19 cellular contexts compared by ENCODE assay signal in genomic region chr4:163613375-163613774, GRCh38.
DNase-seq lines count a peak whose midpoint lies in the region; ATAC-seq, FAIRE-seq and TF ChIP-seq lines count a peak whose summit lies in the region.
"Had no signal": no experiment of that assay in that cellular context is flagged by ENCODE, and none has a peak within 500 bp of the region (broad histone marks: within the 10 kb centered on the region; RNA-seq: fewer than 3 reads in every experiment).

No MANE protein-coding gene starts in this region.

- H3K9me3 Mint-ChIP-seq in naive thymus-derived CD4-positive, alpha-beta T cell: peaks cover 0 to 5% (median 2%) of the 10 kb centered on the region in 11 donors
- H3K9me3 Mint-ChIP-seq: activated CD8-positive, alpha-beta T cell treated with anti-CD3 and anti-CD28 coated beads for 36 hours had no signal

- H3K79me2 ChIP-seq in GM12878 (ENCODE audit: control insufficient read depth, insufficient read depth, low read length): no peaks in the 10 kb centered on the region

- peaks cover 0 to 16% (median 11%) of the 10 kb centered on the region in 7 donors for H3K4me1 Mint-ChIP-seq in naive thymus-derived CD4-positive, alpha-beta T cell

- H3K27ac Mint-ChIP-seq in naive thymus-derived CD4-positive, alpha-beta T cell: no peak overlapping the region
- H3K27ac Mint-ChIP-seq: activated CD8-positive, alpha-beta T cell treated with anti-CD3 and anti-CD28 coated beads for 36 hours; activated T-helper 17 cell treated with anti-CD3 and anti-CD28 coated beads, Interleukin-2, amount 50 U/mL, for 72 hours had no signal

- RAD21 ChIA-PET in GM12878 (lab: Charles Lee; ENCODE audit: unreplicated experiment): interaction anchor here (0.9 to 3.7 kb wide), 2 partner anchors 50 to 132 kb away, joined by 4 to 26 read pairs; no protein-coding TSS in a partner anchor

- intact Hi-C loops in GM12878 (cut with micrococcal nuclease; ENCODE audit: unreplicated experiment): no loop called here
- intact Hi-C loops in naive thymus-derived CD4-positive, alpha-beta T cell (cut with micrococcal nuclease): no loop called here

- CTCF ChIA-PET in GM12878 (lab: Yijun Ruan, JAX): interaction anchor here (1.0 to 1.6 kb wide), 4 partner anchors 11 to 61 kb away, joined by 3 read pairs; no protein-coding TSS in a partner anchor
- CTCF ChIA-PET in naive thymus-derived CD4-positive, alpha-beta T cell (lab: Charles Lee): no interaction called here

- H3K9me3 ChIP-seq in BLaER1 treated with 17β-estradiol and CSF1 and Interleukin-3, amounts not matched to agents 10 nM and 100 nM (replicated peaks in 1 of 11): no peaks in the 10 kb centered on the region; a peak in 1 of 22 replicates
- H3K9me3 ChIP-seq in GM12878 (replicated peaks; ENCODE audit: control insufficient read depth, insufficient read depth, low read length): no peaks in the 10 kb centered on the region; the same call in 2 of the 3 replicates
- H3K9me3 ChIP-seq in naive thymus-derived CD4-positive, alpha-beta T cell (ENCODE audit: control insufficient read depth in 2 of 3, low read length in 3 of 3): no peaks in the 10 kb centered on the region
- H3K9me3 ChIP-seq: adrenal gland, neutrophil, vagina had no signal

- H3K27me3 ChIP-seq in BLaER1 treated with 17β-estradiol and CSF1 and Interleukin-3, amounts not matched to agents 10 nM and 100 nM: no peaks in the 10 kb centered on the region
- no peaks in the 10 kb centered on the region for H3K27me3 ChIP-seq in GM12878 (replicated peaks in 1 of 2; ENCODE audit: control insufficient read depth in 2 of 2, insufficient read depth in 2 of 2, low read length in 1 of 2)
- H3K27me3 ChIP-seq in naive thymus-derived CD4-positive, alpha-beta T cell (ENCODE audit: control insufficient read depth in 2 of 2, insufficient read depth in 2 of 2, low read length in 2 of 2): no peaks in the 10 kb centered on the region
- H3K27me3 ChIP-seq: adrenal gland, neutrophil, vagina had no signal

- in situ Hi-C loops in GM12878 (cut with MboI): no loop called here

- H3K27ac ChIP-seq in BLaER1 treated with 17β-estradiol and CSF1 and Interleukin-3, amounts not matched to agents 10 nM and 100 nM: peak overlapping the region in 6 of 11 experiments; percentile 55 to 97 (median 93); a peak in 13 of 22 replicates
- no peak overlapping the region for H3K27ac ChIP-seq in GM12878 (ENCODE audit: control insufficient read depth, insufficient read depth)
- H3K27ac ChIP-seq in naive thymus-derived CD4-positive, alpha-beta T cell (ENCODE audit: low read depth, low read length): no peak overlapping the region
- H3K27ac ChIP-seq: neutrophil, vagina had no signal

- H3K27me3 Mint-ChIP-seq in naive thymus-derived CD4-positive, alpha-beta T cell: peaks cover 0 to 22% (median 0%) of the 10 kb centered on the region in 5 donors

- H3K36me3 ChIP-seq in BLaER1 treated with 17β-estradiol and CSF1 and Interleukin-3, amounts not matched to agents 10 nM and 100 nM: peaks cover 0 to 3% (median 0%) of the 10 kb centered on the region in 11 experiments; a peak in 2 of 22 replicates
- no peaks in the 10 kb centered on the region for H3K36me3 ChIP-seq in GM12878 (ENCODE audit: control insufficient read depth in 2 of 2, insufficient read depth in 2 of 2, low read length in 1 of 2)
- H3K36me3 ChIP-seq in naive thymus-derived CD4-positive, alpha-beta T cell (ENCODE audit: control insufficient read depth in 2 of 3, insufficient read depth in 3 of 3, low read length in 3 of 3): no peaks in the 10 kb centered on the region
- H3K36me3 ChIP-seq: adrenal gland, neutrophil, vagina had no signal

- ATAC-seq in GM12878 (no peak), HG02763 (IDR thresholded peaks at IDR 0.05; ENCODE audit: unreplicated experiment) (no peak), left lobe of liver (no peak)
- peak; percentile 31 for ATAC-seq in naive thymus-derived CD4-positive, alpha-beta T cell
- ATAC-seq: activated CD8-positive, alpha-beta T cell treated with anti-CD3 and anti-CD28 coated beads for 36 hours; activated T-helper 17 cell treated with anti-CD3 and anti-CD28 coated beads, Interleukin-2, amount 50 U/mL, for 72 hours; HCT116 had no signal

- TF ChIP-seq EP300 in GM12878 (IDR thresholded peaks at IDR 0.05; ENCODE audit: borderline replicate concordance in 1 of 2, control insufficient read depth in 1 of 2, low read depth in 2 of 2, low read length in 2 of 2): no peak

- SMC1A ChIA-PET in GM12878 (lab: Charles Lee; ENCODE audit: uncharacterized antibody, unreplicated experiment): interaction anchor here (0.6 to 6.5 kb wide), 6 partner anchors 11 to 50 kb away, joined by 3 to 52 read pairs (median 10); no protein-coding TSS in a partner anchor

- H3K4me1 ChIP-seq in BLaER1 treated with 17β-estradiol and CSF1 and Interleukin-3, amounts not matched to agents 10 nM and 100 nM: peaks cover 0 to 65% (median 23%) of the 10 kb centered on the region in 10 experiments; a peak in 14 of 20 replicates
- peaks cover 16% of the 10 kb centered on the region for H3K4me1 ChIP-seq in GM12878 (ENCODE audit: control insufficient read depth, insufficient read depth, low read length)
- H3K4me1 ChIP-seq in naive thymus-derived CD4-positive, alpha-beta T cell (ENCODE audit: control insufficient read depth in 2 of 2, insufficient read depth in 2 of 2, low read length in 2 of 2): no peaks in the 10 kb centered on the region
- H3K4me1 ChIP-seq: adrenal gland, vagina had no signal

- POLR2A ChIA-PET in GM12878 (lab: Charles Lee): interaction anchor here (1.1 kb wide), 1 partner anchor 9 kb away, joined by 3 read pairs; no protein-coding TSS in a partner anchor
- POLR2A ChIA-PET in naive thymus-derived CD4-positive, alpha-beta T cell (lab: Charles Lee): no interaction called here

- TF ChIP-seq POLR2A in GM12878 (IDR thresholded peaks at IDR 0.05; ENCODE audit: low read depth, low read length): no peak

- WGBS in GM12878 (ENCODE audit: insufficient coverage, insufficient replicate concordance, low lambda C conversion rate, missing lambda C conversion rate): 40% methylated on average over 3 of the region's 3 CpGs

- H3K9ac ChIP-seq in BLaER1 treated with 17β-estradiol and CSF1 and Interleukin-3, amounts not matched to agents 10 nM and 100 nM: peak overlapping the region in 6 of 11 experiments; percentile 30 to 92 (median 83); a peak in 9 of 22 replicates
- no peak overlapping the region for H3K9ac ChIP-seq in GM12878 (ENCODE audit: control insufficient read depth, insufficient read depth, low read length)

- no peak overlapping the region for H3K4me3 Mint-ChIP-seq in naive thymus-derived CD4-positive, alpha-beta T cell
- H3K4me3 Mint-ChIP-seq: activated CD8-positive, alpha-beta T cell treated with anti-CD3 and anti-CD28 coated beads for 36 hours; activated T-helper 17 cell treated with anti-CD3 and anti-CD28 coated beads, Interleukin-2, amount 50 U/mL, for 72 hours had no signal

- no peak overlapping the region for H2AFZ ChIP-seq in GM12878 (ENCODE audit: control insufficient read depth, low read depth, low read length)

- no peaks in the 10 kb centered on the region; a peak in 1 of 22 replicates for H4K20me1 ChIP-seq in BLaER1 treated with 17β-estradiol and CSF1 and Interleukin-3, amounts not matched to agents 10 nM and 100 nM
- no peaks in the 10 kb centered on the region for H4K20me1 ChIP-seq in GM12878 (ENCODE audit: control insufficient read depth, insufficient read depth)

- peak overlapping the region in 6 of 11 experiments; percentile 36 to 95 (median 84); a peak in 10 of 22 replicates for H3K4me2 ChIP-seq in BLaER1 treated with 17β-estradiol and CSF1 and Interleukin-3, amounts not matched to agents 10 nM and 100 nM
- peak overlapping the region; percentile 11; the same call in 1 of the 2 replicates for H3K4me2 ChIP-seq in GM12878 (ENCODE audit: control insufficient read depth, insufficient read depth)

- peak overlapping the region in 4 of 10 experiments; percentile 60 to 65 (median 64); a peak in 8 of 20 replicates for H3K4me3 ChIP-seq in BLaER1 treated with 17β-estradiol and CSF1 and Interleukin-3, amounts not matched to agents 10 nM and 100 nM
- no peak overlapping the region for H3K4me3 ChIP-seq in GM12878
- H3K4me3 ChIP-seq in naive thymus-derived CD4-positive, alpha-beta T cell (ENCODE audit: low read length): no peak overlapping the region
- H3K4me3 ChIP-seq: vagina had no signal

- DNase-seq in NAMALWA (ENCODE audit: low spot score) (peak; percentile 49), GM12878 (ENCODE audit: low read depth, low spot score) (no peak), H4 (ENCODE audit: low spot score) (no peak), NCI-H2171 (lab: John Stamatoyannopoulos, UW) (no peak), left lobe of liver (ENCODE audit: low spot score) (no peak)
- DNase-seq in naive thymus-derived CD4-positive, alpha-beta T cell: no peak
- DNase-seq: activated CD8-positive, alpha-beta T cell treated with anti-CD3 and anti-CD28 coated beads for 36 hours; adrenal gland; NCI-H1105 treated with DMSO at 0.1 percent for 48 hours; NCI-H2227 treated with DMSO at 0.1 percent for 48 hours; stimulated activated CD4-positive, alpha-beta T cell treated with anti-CD3 and anti-CD28 coated beads, Interleukin-4, amount 100 ng/mL, for 4 hours; SW 1271 had no signal

- BruUV-seq in GM12878 (replicated peaks; lab: Mats Ljungman, UMichigan): no TSS peak

- H3K36me3 Mint-ChIP-seq in naive thymus-derived CD4-positive, alpha-beta T cell: peaks cover 0 to 3% (median 0%) of the 10 kb centered on the region in 5 donors

- TF ChIP-seq RAD21 in GM12878 (IDR thresholded peaks at IDR 0.05; ENCODE audit: insufficient read depth, low read depth, low read length): no peak

- FAIRE-seq in GM12878 (lab: Jason Lieb, UNC): no peak
- FAIRE-seq: endometrium had no signal

- no peak for TF ChIP-seq CTCF in GM12878 (IDR thresholded peaks at IDR 0.05 in 2 of 3, conservative IDR thresholded peaks at IDR 0.05 in 1 of 3; ENCODE audit: control insufficient read depth in 2 of 3, extremely low read depth in 1 of 3, insufficient read depth in 1 of 3, low read depth in 3 of 3, low read length in 3 of 3)

TF ChIP-seq in GM12878, 131 proteins besides CTCF, POLR2A, EP300 and RAD21 (continues in another document):
- no peak for TF ChIP-seq SP1 (IDR thresholded peaks at IDR 0.05; ENCODE audit: low read depth, low read length)
- no peak for TF ChIP-seq SUPT20H (IDR thresholded peaks at IDR 0.05; ENCODE audit: borderline replicate concordance, control insufficient read depth, low read depth, low read length)
- TF ChIP-seq MXI1 (IDR thresholded peaks at IDR 0.05; ENCODE audit: low read depth, low read length): no peak
- no peak for TF ChIP-seq TCF7 (IDR thresholded peaks at IDR 0.05; ENCODE audit: borderline replicate concordance)
- TF ChIP-seq FOXK2 (IDR thresholded peaks at IDR 0.05): no peak
- TF ChIP-seq USF1 (IDR thresholded peaks at IDR 0.05; ENCODE audit: borderline replicate concordance, extremely low read length, insufficient read depth, low read depth, low read length): no peak
- TF ChIP-seq POLR2AphosphoS2 (IDR thresholded peaks at IDR 0.05; ENCODE audit: low read depth, low read length): no peak

Comparison
In these comparisons a context has a peak if more than half of its experiments do, and no peak if none do; other contexts are left out.
1. H3K27ac ChIP-seq: peak in BLaER1 treated with 17β-estradiol and CSF1 and Interleukin-3, amounts not matched to agents 10 nM and 100 nM (6 of 11); none in GM12878 (single experiment) and naive thymus-derived CD4-positive, alpha-beta T cell (single experiment).